9 cellular contexts compared by ENCODE assay signal in the genomic region with DNA sequence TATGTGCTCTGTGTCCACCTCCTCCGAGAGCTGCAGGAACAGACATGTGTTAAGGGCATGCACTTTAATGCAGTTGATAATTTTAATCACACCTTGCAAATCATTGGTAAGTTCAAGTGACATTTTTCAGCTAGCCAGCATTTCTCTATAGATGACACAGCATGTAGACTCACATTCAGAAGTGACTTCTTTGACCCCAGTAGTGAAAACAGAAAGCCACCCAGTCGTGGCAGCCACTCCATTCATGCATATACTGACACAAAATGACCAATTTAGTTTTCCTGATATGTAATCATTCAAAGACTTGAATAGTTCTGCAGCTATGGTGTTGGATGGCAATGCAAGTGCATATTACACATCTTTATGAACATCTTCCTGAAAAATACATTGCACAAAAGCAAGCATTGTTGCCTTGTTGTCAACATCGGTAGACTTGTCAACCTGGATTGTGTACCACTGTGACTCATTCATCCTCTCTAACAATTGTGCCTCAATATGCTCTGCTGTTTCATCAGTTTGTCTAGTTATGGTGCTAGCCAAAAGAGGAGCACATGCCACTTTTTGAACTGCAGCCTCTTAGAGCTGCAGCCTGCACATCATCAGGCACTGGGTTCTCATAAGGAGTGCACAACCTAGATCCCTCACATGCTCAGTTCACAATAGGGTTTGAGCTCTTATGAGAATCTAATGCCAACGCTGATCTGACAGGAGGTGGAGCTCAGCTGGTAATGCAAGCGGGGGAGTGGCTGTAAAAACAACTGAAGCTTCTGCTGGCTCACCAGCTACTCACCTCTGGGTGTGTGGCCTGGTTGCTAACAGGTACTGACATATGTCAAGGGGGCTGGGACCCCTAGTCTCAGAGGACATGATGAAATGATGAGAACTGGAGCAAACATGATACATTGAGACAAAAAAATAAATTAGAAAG.
A peak's percentile ranks its signal among the peaks of the same experiment; 100 is the strongest.
DNase-seq lines count a peak whose midpoint lies in the region; ATAC-seq and TF ChIP-seq lines count a peak whose summit lies in the region.
"Had no signal": no experiment of that assay in that cellular context is flagged by ENCODE, and none has a peak within 500 bp of the region (broad histone marks: within the 10 kb centered on the region; RNA-seq: fewer than 3 reads in every experiment).

No MANE protein-coding gene starts in this region.

- no peaks in the 10 kb centered on the region for H3K27me3 Mint-ChIP-seq in activated CD8-positive, alpha-beta T cell treated with anti-CD3 and anti-CD28 coated beads, Interleukin-2, amount 10 ng/mL, durations not matched to agents 7 days and 5 days (ENCODE audit: low read depth)
- H3K27me3 Mint-ChIP-seq in endothelial cell (ENCODE audit: unreplicated experiment), result no peaks in the 10 kb centered on the region

- no peak for TF ChIP-seq CTCF in endothelial cell (IDR thresholded peaks at IDR 0.05; ENCODE audit: unreplicated experiment)

- H3K4me1 Mint-ChIP-seq in activated CD8-positive, alpha-beta T cell treated with anti-CD3 and anti-CD28 coated beads, Interleukin-2, amount 10 ng/mL, durations not matched to agents 7 days and 5 days (ENCODE audit: low read depth), result no peaks in the 10 kb centered on the region
- H3K4me1 Mint-ChIP-seq in endothelial cell (ENCODE audit: unreplicated experiment), result peaks cover 4% of the 10 kb centered on the region

- CTCF ChIA-PET in activated CD8-positive, alpha-beta T cell treated with anti-CD3 and anti-CD28 coated beads, Interleukin-2, amount 10 ng/mL, durations not matched to agents 7 days and 5 days (lab: Charles Lee), result no interaction called here

- no peaks in the 10 kb centered on the region for H3K36me3 Mint-ChIP-seq in activated CD8-positive, alpha-beta T cell treated with anti-CD3 and anti-CD28 coated beads, Interleukin-2, amount 10 ng/mL, durations not matched to agents 7 days and 5 days (ENCODE audit: low read depth)
- H3K36me3 Mint-ChIP-seq in endothelial cell (ENCODE audit: low read depth, unreplicated experiment), result no peaks in the 10 kb centered on the region

- ATAC-seq in GM19328 (IDR thresholded peaks at IDR 0.05; ENCODE audit: unreplicated experiment), result peak; percentile 78
- ATAC-seq in HG02798 (IDR thresholded peaks at IDR 0.05; ENCODE audit: poor library complexity, unreplicated experiment), result peak; percentile 91
- ATAC-seq in HG03558 (IDR thresholded peaks at IDR 0.05; ENCODE audit: extremely low read depth, unreplicated experiment), result peak; percentile 91
- no peak for ATAC-seq in activated CD8-positive, alpha-beta T cell treated with anti-CD3 and anti-CD28 coated beads, Interleukin-2, amount 10 ng/mL, durations not matched to agents 7 days and 5 days

- H3K4me3 Mint-ChIP-seq in activated CD8-positive, alpha-beta T cell treated with anti-CD3 and anti-CD28 coated beads, Interleukin-2, amount 10 ng/mL, durations not matched to agents 7 days and 5 days, result no peak overlapping the region
- no peak overlapping the region for H3K4me3 Mint-ChIP-seq in endothelial cell (ENCODE audit: unreplicated experiment)

- no peak overlapping the region for H3K27ac Mint-ChIP-seq in activated CD8-positive, alpha-beta T cell treated with anti-CD3 and anti-CD28 coated beads, Interleukin-2, amount 10 ng/mL, durations not matched to agents 7 days and 5 days
- no peak overlapping the region for H3K27ac Mint-ChIP-seq in endothelial cell (ENCODE audit: unreplicated experiment)

- DNase-seq in DMS53 treated with DMSO at 0.1 percent for 48 hours (lab: John Stamatoyannopoulos, UW; ENCODE audit: unreplicated experiment) (peak; percentile 4), endothelial cell (ENCODE audit: low spot score) (no peak), CD1c-positive myeloid dendritic cell (ENCODE audit: extremely low spot score) (no peak), NCI-H146 (lab: John Stamatoyannopoulos, UW) (no peak)
- DNase-seq in activated CD8-positive, alpha-beta T cell treated with anti-CD3 and anti-CD28 coated beads, Interleukin-2, amount 10 ng/mL, durations not matched to agents 7 days and 5 days, result no peak
- DNase-seq: activated naive CD4-positive, alpha-beta T cell had no signal

- no peaks in the 10 kb centered on the region for H3K9me3 Mint-ChIP-seq in activated CD8-positive, alpha-beta T cell treated with anti-CD3 and anti-CD28 coated beads, Interleukin-2, amount 10 ng/mL, durations not matched to agents 7 days and 5 days (ENCODE audit: insufficient read depth)
- H3K9me3 Mint-ChIP-seq in endothelial cell (ENCODE audit: unreplicated experiment), result no peaks in the 10 kb centered on the region

- POLR2A ChIA-PET in activated CD8-positive, alpha-beta T cell treated with anti-CD3 and anti-CD28 coated beads, Interleukin-2, amount 10 ng/mL, durations not matched to agents 7 days and 5 days (lab: Charles Lee), result no interaction called here
